10 cellular contexts compared by ENCODE assay signal in the genomic region with DNA sequence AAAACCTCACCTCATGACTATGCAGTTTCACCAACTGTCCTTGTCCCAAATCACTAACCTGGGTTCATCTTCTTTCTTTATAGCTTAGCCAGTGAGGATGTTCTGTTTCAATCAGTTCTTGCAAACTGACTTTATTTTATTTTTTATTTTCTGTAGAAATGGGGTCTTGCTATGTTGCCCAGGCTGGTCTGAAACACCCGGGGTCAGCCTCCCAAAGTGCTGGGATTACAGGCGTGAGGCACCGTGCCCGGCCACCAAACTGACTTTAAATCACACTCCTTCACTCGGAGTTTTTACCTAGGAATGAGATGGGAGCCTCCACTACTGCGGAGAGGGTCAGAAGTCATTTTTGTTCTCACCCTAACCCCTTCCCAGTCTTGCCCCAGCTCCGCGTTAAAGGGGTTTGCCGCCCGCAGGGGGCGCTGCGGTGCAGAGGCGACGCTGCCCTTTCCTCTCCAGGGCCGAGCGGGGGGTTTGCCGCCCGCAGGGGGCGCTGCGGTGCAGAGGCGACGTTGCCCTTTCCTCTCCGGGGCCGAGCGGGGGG. TPM values are rescaled to one million over a fixed set of nuclear protein-coding genes. Genes with fewer than 3 reads are reported as not detected.
A peak's percentile ranks its signal among the peaks of the same experiment; 100 is the strongest.
DNase-seq lines count a peak whose midpoint lies in the region; ATAC-seq, FAIRE-seq and TF ChIP-seq lines count a peak whose summit lies in the region.
"Had no signal": no experiment of that assay in that cellular context is flagged by ENCODE, and none has a peak within 500 bp of the region (broad histone marks: within the 10 kb centered on the region; RNA-seq: fewer than 3 reads in every experiment).

No MANE protein-coding gene starts in this region.

- no peak overlapping the region for H2AK5ac ChIP-seq in IMR-90 (ENCODE audit: low read depth, low read length)

- no peak overlapping the region for H3K4ac ChIP-seq in IMR-90 (ENCODE audit: low read depth, low read length)

- H4K20me1 ChIP-seq in IMR-90 (ENCODE audit: insufficient read depth, low read length) = no peaks in the 10 kb centered on the region

- no peak for DNase-seq in AG09309 (ENCODE audit: low read depth)
- DNase-seq in IMR-90 = no peak
- DNase-seq in activated T-cell treated with anti-CD3 and anti-CD28 coated beads, Interleukin-2, amount 50 U/mL, for 1 hour = peak; percentile 73
- DNase-seq in memory B cell (ENCODE audit: low spot score in 2 of 2) = peak; percentile 59
- DNase-seq in small intestine = no peak
- DNase-seq in MV-4-11 (lab: John Stamatoyannopoulos, UW) = no peak
- no peak for DNase-seq in NCI-H2171 treated with DMSO at 0.1 percent for 48 hours (lab: John Stamatoyannopoulos, UW)

- no peak overlapping the region for H3K9ac ChIP-seq in IMR-90 (ENCODE audit: low read depth, low read length)

- H3K36me3 ChIP-seq in IMR-90 (ENCODE audit: control insufficient read depth, insufficient read depth, low read length) = no peaks in the 10 kb centered on the region
- no peaks in the 10 kb centered on the region for H3K36me3 ChIP-seq in small intestine (ENCODE audit: control insufficient read depth in 2 of 2, insufficient read depth in 2 of 2, low read length in 2 of 2)
- H3K36me3 ChIP-seq: prostate gland had no signal

- no peak overlapping the region for H3K4me3 Mint-ChIP-seq in memory B cell

- TF ChIP-seq CTCF in AG09309 (IDR thresholded peaks at IDR 0.05; ENCODE audit: control insufficient read depth, insufficient read depth, low read depth, low read length, missing control alignments) (peak; percentile 41), IMR-90 (conservative IDR thresholded peaks at IDR 0.05; ENCODE audit: low read depth, low read length) (no peak)

- no peak for TF ChIP-seq POLR2A in IMR-90 (IDR thresholded peaks at IDR 0.05; ENCODE audit: low read depth, low read length)

- no peaks in the 10 kb centered on the region for H3K79me1 ChIP-seq in IMR-90 (ENCODE audit: low read depth in 1 of 2, low read length in 2 of 2)

- no peaks in the 10 kb centered on the region for H3K36me3 Mint-ChIP-seq in memory B cell
- H3K36me3 Mint-ChIP-seq: activated naive CD4-positive, alpha-beta T cell treated with anti-CD3 and anti-CD28 coated beads, Interleukin-2, amount 50 U/mL, for 72 hours had no signal

- H3K4me3 ChIP-seq in AG09309 (ENCODE audit: control insufficient read depth, low read depth, low read length) = no peak overlapping the region
- no peak overlapping the region for H3K4me3 ChIP-seq in IMR-90 (ENCODE audit: insufficient read depth, low read depth, low read length)
- H3K4me3 ChIP-seq in small intestine (ENCODE audit: low read depth in 1 of 2, low read length in 2 of 2) = no peak overlapping the region
- H3K4me3 ChIP-seq: prostate gland had no signal

- H3K4me1 Mint-ChIP-seq in memory B cell = no peaks in the 10 kb centered on the region

- no peak overlapping the region for H3K27ac Mint-ChIP-seq in memory B cell
- H3K27ac Mint-ChIP-seq: activated naive CD4-positive, alpha-beta T cell treated with anti-CD3 and anti-CD28 coated beads, Interleukin-2, amount 50 U/mL, for 72 hours had no signal

- no peak overlapping the region for H3K56ac ChIP-seq in IMR-90 (ENCODE audit: extremely low read depth, insufficient read depth, low read length)

- H3K4me1 ChIP-seq in IMR-90 (ENCODE audit: control insufficient read depth, insufficient read depth, low read length) = no peaks in the 10 kb centered on the region
- peaks cover 0 to 2% of the 10 kb centered on the region in 2 donors for H3K4me1 ChIP-seq in small intestine (ENCODE audit: control insufficient read depth in 2 of 2, insufficient read depth in 1 of 2, low read depth in 1 of 2, low read length in 1 of 2)
- H3K4me1 ChIP-seq: prostate gland had no signal

- FAIRE-seq in small intestine (lab: Jason Lieb, UNC) = no peak

- dilution Hi-C loops in IMR-90 (cut with HindIII; ENCODE audit: low sequenced_read_pairs, unreplicated experiment) = no loop called here

- peaks cover 48% of the 10 kb centered on the region for H3K27me3 ChIP-seq in IMR-90 (ENCODE audit: control insufficient read depth, insufficient read depth, low read length)
- peaks cover 0 to 2% of the 10 kb centered on the region in 2 donors for H3K27me3 ChIP-seq in small intestine (ENCODE audit: control insufficient read depth in 2 of 2, insufficient read depth in 2 of 2, low read length in 2 of 2)

- H2BK120ac ChIP-seq in IMR-90 (ENCODE audit: low read depth, low read length) = no peak overlapping the region

- POLR2A ChIA-PET in IMR-90 (lab: Charles Lee; ENCODE audit: unreplicated experiment) = no interaction called here

- no peaks in the 10 kb centered on the region for H3K27me3 Mint-ChIP-seq in memory B cell

- CTCF ChIA-PET in IMR-90 (lab: Yijun Ruan, JAX) = interaction anchor here (0.6 to 0.9 kb wide), 3 partner anchors 11 to 95 kb away, joined by 3 to 7 read pairs (median 5); no protein-coding TSS in a partner anchor

- no peak overlapping the region for H3K18ac ChIP-seq in IMR-90 (ENCODE audit: low read depth, low read length)

- H2BK15ac ChIP-seq in IMR-90 (ENCODE audit: low read depth, low read length) = no peak overlapping the region

- no peaks in the 10 kb centered on the region for H3K9me1 ChIP-seq in IMR-90 (ENCODE audit: insufficient read depth, low read length)

- no TSS peak for BruUV-seq in IMR-90 (replicated peaks; lab: Mats Ljungman, UMichigan)

- no peak overlapping the region for H3K23ac ChIP-seq in IMR-90 (ENCODE audit: low read depth, low read length)

- H2BK5ac ChIP-seq in IMR-90 (ENCODE audit: low read depth, low read length, poor library complexity, severe bottlenecking) = no peak overlapping the region

- H3K4me2 ChIP-seq in IMR-90 (ENCODE audit: low read depth, low read length) = no peak overlapping the region

- no peak overlapping the region for H3K14ac ChIP-seq in IMR-90 (replicated peaks; ENCODE audit: low read depth, low read length)

- no CpG with 5 or more reads among the region's 25 CpGs for WGBS in IMR-90 (ENCODE audit: extremely low coverage in 2 of 2, insufficient read length in 1 of 2), 2 experiments
- 50 to 85% (median 54%) methylated on average over 8 to 18 of the region's 25 CpGs for WGBS in small intestine, 3 donors

- ATAC-seq in IMR-90 (ENCODE audit: low read depth) (no peak), memory B cell (ENCODE audit: low read depth) (peak; percentile 53), HG02973 (IDR thresholded peaks at IDR 0.05; ENCODE audit: unreplicated experiment) (no peak)

- no peak overlapping the region for H4K5ac ChIP-seq in IMR-90 (ENCODE audit: low read depth, low read length)

- intact Hi-C loops in IMR-90 (cut with micrococcal nuclease) = loop anchor here (1.0 kb wide), 1 partner anchor 95 kb away; no protein-coding TSS in a partner anchor

- H2AFZ ChIP-seq in IMR-90 (replicated peaks; ENCODE audit: low read length, poor library complexity) = no peak overlapping the region

- no peak overlapping the region for H2AK9ac ChIP-seq in IMR-90 (replicated peaks; ENCODE audit: low read depth, low read length, poor library complexity)

- in situ Hi-C loops in IMR-90 (cut with MboI; ENCODE audit: low sequenced_read_pairs) = no loop called here

- H4K8ac ChIP-seq in IMR-90 (ENCODE audit: low read depth in 2 of 2, low read length in 2 of 2) = no peak overlapping the region

- H3K9me3 ChIP-seq in IMR-90 (ENCODE audit: control insufficient read depth, insufficient read depth, low read length) (peaks cover under 1% of the 10 kb centered on the region; the same call in 1 of the 2 replicates), small intestine (ENCODE audit: control insufficient read depth, low read depth) (no peaks in the 10 kb centered on the region)
- H3K9me3 ChIP-seq: prostate gland had no signal

- no peak overlapping the region for H3K27ac ChIP-seq in IMR-90 (ENCODE audit: insufficient read depth, low read length)
- H3K27ac ChIP-seq in small intestine (ENCODE audit: low read depth in 1 of 2, low read length in 1 of 2) = no peak overlapping the region
- H3K27ac ChIP-seq: prostate gland had no signal

- H3K9me3 Mint-ChIP-seq in memory B cell = no peaks in the 10 kb centered on the region
- H3K9me3 Mint-ChIP-seq: activated naive CD4-positive, alpha-beta T cell treated with anti-CD3 and anti-CD28 coated beads, Interleukin-2, amount 50 U/mL, for 72 hours had no signal

- no peak overlapping the region for H2BK20ac ChIP-seq in IMR-90 (ENCODE audit: low read depth, low read length)

- TF ChIP-seq RAD21 in IMR-90 (IDR thresholded peaks at IDR 0.05; ENCODE audit: low read length) = no peak

- H4K91ac ChIP-seq in IMR-90 (ENCODE audit: insufficient read depth, low read depth, low read length) = no peak overlapping the region

TF ChIP-seq in IMR-90, 13 proteins besides CTCF, POLR2A, EP300 and RAD21:
- TF ChIP-seq MXI1 (IDR thresholded peaks at IDR 0.05; ENCODE audit: borderline replicate concordance, low read depth, low read length) (no peak), RFX5 (IDR thresholded peaks at IDR 0.05; ENCODE audit: low read depth, low read length) (no peak), SMC3 (IDR thresholded peaks at IDR 0.05; ENCODE audit: low read depth, low read length) (0 out of 2 replicates have a peak, but pooled peaks have one; percentile 3)

RNA-seq across cellular contexts. Expression of a gene that starts 7.0 kb away (rescaled TPM):
- total RNA-seq in IMR-90 (2012; rRNA removed) = not detected in 2 replicates
- polyA plus RNA-seq in IMR-90 (2012; rRNA removed) (not detected in 2 replicates), small intestine (1 to 10 TPM in 1 of 3 donors, under 1 TPM in 1, not detected in 1; 0.45 to 6.6 TPM)
- polyA plus RNA-seq in IMR-90 (2012; cell fraction: cytosol; rRNA removed) = not detected in 2 replicates
- polyA plus RNA-seq in IMR-90 (2012; cell fraction: nucleus; rRNA removed; ENCODE audit: low replicate concordance) = 0.02 TPM in 2 replicates

RNA-seq across cellular contexts. Expression of a gene that starts 51.3 kb away (rescaled TPM):
- total RNA-seq in IMR-90 (2012; rRNA removed) = 6.6 and 9.4 TPM in 2 replicates
- polyA plus RNA-seq in IMR-90 (2012; rRNA removed) (7.2 TPM in 2 replicates), small intestine (1 to 10 TPM; 3.2 to 5.2 (median 3.4) TPM)
- 1.0 and 1.1 TPM in 2 replicates for polyA plus RNA-seq in IMR-90 (2012; cell fraction: cytosol; rRNA removed)
- 0.72 and 5.8 TPM in 2 replicates for polyA plus RNA-seq in IMR-90 (2012; cell fraction: nucleus; rRNA removed; ENCODE audit: low replicate concordance)

Comparison
In these comparisons a context has a peak if more than half of its experiments do, and no peak if none do; other contexts are left out.
1. DNase-seq: peak in activated T-cell treated with anti-CD3 and anti-CD28 coated beads, Interleukin-2, amount 50 U/mL, for 1 hour (single experiment) and memory B cell (2 of 2); none in AG09309 (single experiment), IMR-90 (single experiment), small intestine (single experiment), MV-4-11 (single experiment) and NCI-H2171 treated with DMSO at 0.1 percent for 48 hours (single experiment).